8 cellular contexts compared by ENCODE assay signal in genomic region chr1:211829343-211830054, GRCh38. TPM values are rescaled to one million over a fixed set of nuclear protein-coding genes. Genes with fewer than 3 reads are reported as not detected.
A peak's percentile ranks its signal among the peaks of the same experiment; 100 is the strongest.
DNase-seq lines count a peak whose midpoint lies in the region; ATAC-seq and TF ChIP-seq lines count a peak whose summit lies in the region.

No MANE protein-coding gene starts in this region.

- peak; percentile 52 for DNase-seq in NCI-H748 (lab: John Stamatoyannopoulos, UW; ENCODE audit: unreplicated experiment)
- DNase-seq in NCI-H748 treated with DMSO at 0.1 percent for 48 hours (lab: John Stamatoyannopoulos, UW) = no peak
- DNase-seq in NCI-H1694 (lab: John Stamatoyannopoulos, UW) = peak; percentile 33
- DNase-seq in activated naive CD8-positive, alpha-beta T cell treated with anti-CD3 and anti-CD28 coated beads, Interleukin-2, amount 10 ng/mL, durations not matched to agents 7 days and 5 days = no peak
- no peak for DNase-seq in right atrium auricular region (ENCODE audit: low spot score)
- peak; percentile 2 to 26 for DNase-seq in trophoblast cell
- no peak for DNase-seq in cerebellar nuclear complex (lab: John Stamatoyannopoulos, UW)

- peaks cover 53% of the 10 kb centered on the region for H3K4me1 Mint-ChIP-seq in activated naive CD8-positive, alpha-beta T cell treated with anti-CD3 and anti-CD28 coated beads, Interleukin-2, amount 10 ng/mL, durations not matched to agents 7 days and 5 days

- H2BK5ac ChIP-seq in trophoblast cell (ENCODE audit: low read depth, low read length, poor library complexity) = peak overlapping the region; percentile 28

- H3K4ac ChIP-seq in trophoblast cell (ENCODE audit: low read depth, low read length) = no peak overlapping the region

- no peaks in the 10 kb centered on the region for H3K27me3 Mint-ChIP-seq in activated naive CD8-positive, alpha-beta T cell treated with anti-CD3 and anti-CD28 coated beads, Interleukin-2, amount 10 ng/mL, durations not matched to agents 7 days and 5 days

- TF ChIP-seq CTCF in right atrium auricular region (IDR thresholded peaks at IDR 0.05) = no peak

- H3K4me1 ChIP-seq in right atrium auricular region (peaks cover 0 to 31% of the 10 kb centered on the region in 2 donors), trophoblast cell (ENCODE audit: control insufficient read depth in 1 of 2, insufficient read depth in 2 of 2, low read length in 2 of 2) (peaks cover 0 to 6% of the 10 kb centered on the region in 2 experiments)

- H4K8ac ChIP-seq in trophoblast cell (ENCODE audit: low read depth, low read length) = peak overlapping the region; percentile 88

- no peak overlapping the region for H2BK12ac ChIP-seq in trophoblast cell (ENCODE audit: low read length)

- no peaks in the 10 kb centered on the region for H3K9me3 Mint-ChIP-seq in activated naive CD8-positive, alpha-beta T cell treated with anti-CD3 and anti-CD28 coated beads, Interleukin-2, amount 10 ng/mL, durations not matched to agents 7 days and 5 days

- H3K36me3 ChIP-seq in right atrium auricular region = no peaks in the 10 kb centered on the region
- peaks cover 0 to 1% of the 10 kb centered on the region in 2 experiments for H3K36me3 ChIP-seq in trophoblast cell (ENCODE audit: control insufficient read depth in 1 of 2, insufficient read depth in 2 of 2, low read length in 2 of 2)

- no peak overlapping the region for H2AK5ac ChIP-seq in trophoblast cell (ENCODE audit: low read length)

- peak overlapping the region; percentile 89 for H3K4me3 Mint-ChIP-seq in activated naive CD8-positive, alpha-beta T cell treated with anti-CD3 and anti-CD28 coated beads, Interleukin-2, amount 10 ng/mL, durations not matched to agents 7 days and 5 days

- H3K79me1 ChIP-seq in trophoblast cell (ENCODE audit: low read length) = peaks cover 4% of the 10 kb centered on the region

- H3K27me3 ChIP-seq in right atrium auricular region = no peaks in the 10 kb centered on the region
- no peaks in the 10 kb centered on the region for H3K27me3 ChIP-seq in trophoblast cell (ENCODE audit: insufficient read depth, low read length)

- no peak overlapping the region for H2BK120ac ChIP-seq in trophoblast cell (ENCODE audit: insufficient read depth, low read length, poor library complexity)

- no peak overlapping the region for H3K23ac ChIP-seq in trophoblast cell (ENCODE audit: low read length)

- POLR2A ChIA-PET in activated naive CD8-positive, alpha-beta T cell treated with anti-CD3 and anti-CD28 coated beads, Interleukin-2, amount 10 ng/mL, durations not matched to agents 7 days and 5 days (lab: Charles Lee) = interaction anchor here (1.0 to 2.4 kb wide), 2 partner anchors 91 to 132 kb away, joined by 3 to 10 read pairs; no protein-coding TSS in a partner anchor

- H3K79me2 ChIP-seq in trophoblast cell (ENCODE audit: control insufficient read depth, insufficient read depth, low read length, poor library complexity) = peaks cover 2% of the 10 kb centered on the region

- H2AFZ ChIP-seq in trophoblast cell (ENCODE audit: insufficient read depth, low read length, poor library complexity) = peak overlapping the region; percentile 66

- peak overlapping the region; percentile 72 for H4K12ac ChIP-seq in trophoblast cell (ENCODE audit: low read depth, low read length)

- H3K4me2 ChIP-seq in trophoblast cell (ENCODE audit: low read length) = peak overlapping the region; percentile 98

- H3K9ac ChIP-seq in trophoblast cell (ENCODE audit: low read length) = no peak overlapping the region

- H3K36me3 Mint-ChIP-seq in activated naive CD8-positive, alpha-beta T cell treated with anti-CD3 and anti-CD28 coated beads, Interleukin-2, amount 10 ng/mL, durations not matched to agents 7 days and 5 days = peaks cover 9% of the 10 kb centered on the region

- peak overlapping the region; percentile 82 for H3K14ac ChIP-seq in trophoblast cell (ENCODE audit: low read length)

- no peak for ATAC-seq in activated naive CD8-positive, alpha-beta T cell treated with anti-CD3 and anti-CD28 coated beads, Interleukin-2, amount 10 ng/mL, durations not matched to agents 7 days and 5 days (ENCODE audit: low read depth)
- ATAC-seq in GM19395 (IDR thresholded peaks at IDR 0.05; ENCODE audit: unreplicated experiment) = no peak

- H3K9me3 ChIP-seq in right atrium auricular region (no peaks in the 10 kb centered on the region), trophoblast cell (ENCODE audit: insufficient read depth, low read depth, low read length) (no peaks in the 10 kb centered on the region)

- H3K27ac ChIP-seq in right atrium auricular region (peak overlapping the region; percentile 90 to 93), trophoblast cell (ENCODE audit: low read depth, low read length) (no peak overlapping the region)

- peak overlapping the region; percentile 93 for H3K18ac ChIP-seq in trophoblast cell (ENCODE audit: low read length)

- H3K4me3 ChIP-seq in right atrium auricular region (peak overlapping the region; percentile 77 to 87), trophoblast cell (ENCODE audit: low read depth, low read length) (peak overlapping the region; percentile 89)

- H4K91ac ChIP-seq in trophoblast cell (ENCODE audit: low read depth, low read length) = peak overlapping the region; percentile 86

- WGBS in trophoblast cell (ENCODE audit: extremely low coverage, insufficient coverage, insufficient read length) = no CpG with 5 or more reads among the region's 22 CpGs

- H3K27ac Mint-ChIP-seq in activated naive CD8-positive, alpha-beta T cell treated with anti-CD3 and anti-CD28 coated beads, Interleukin-2, amount 10 ng/mL, durations not matched to agents 7 days and 5 days = peak overlapping the region; percentile 86

RNA-seq across cellular contexts. Expression of gene LPGAT1, which starts 1.1 kb away (rescaled TPM):
- 10 to 100 TPM; 45.5 to 47.4 TPM for total RNA-seq in activated naive CD8-positive, alpha-beta T cell treated with anti-CD3 and anti-CD28 coated beads, Interleukin-2, amount 10 ng/mL, durations not matched to agents 7 days and 5 days
- 10 to 100 TPM; 27.0 to 36.2 TPM for total RNA-seq in right atrium auricular region
- polyA plus RNA-seq in trophoblast cell (2013) = 8.9 and 9.9 TPM in 2 replicates

Comparison
In these comparisons a context has a peak if more than half of its experiments do, and no peak if none do; other contexts are left out.
1. DNase-seq: peak in NCI-H748 (single experiment), NCI-H1694 (single experiment) and trophoblast cell (2 of 2); none in NCI-H748 treated with DMSO at 0.1 percent for 48 hours (single experiment), activated naive CD8-positive, alpha-beta T cell treated with anti-CD3 and anti-CD28 coated beads, Interleukin-2, amount 10 ng/mL, durations not matched to agents 7 days and 5 days (single experiment), right atrium auricular region (single experiment) and cerebellar nuclear complex (0 of 2).